23 cellular contexts compared by ENCODE assay signal in genomic region chr4:167985565-167985964, GRCh38.
"Had no signal": no experiment of that assay in that cellular context is flagged by ENCODE, and none has a peak within 500 bp of the region (broad histone marks: within the 10 kb centered on the region; RNA-seq: fewer than 3 reads in every experiment).

No MANE protein-coding gene starts in this region.

- DNase-seq: colonic mucosa; cortex of kidney; effector CD8-positive, alpha-beta T cell; effector memory CD8-positive, alpha-beta T cell; endodermal cell; erythroblast; esophagus squamous epithelium; foreskin fibroblast; foreskin melanocyte; gastrocnemius medialis; glutamatergic neuron; head of caudate nucleus; heart right ventricle; hippocampal formation; left cardiac atrium; left lung; left ventricle myocardium superior; lower lobe of right lung; mesenchymal stem cell; mucosa of descending colon had no signal

- H3K4me1 Mint-ChIP-seq: endodermal cell, mesothelial cell of epicardium had no signal

- H3K4me1 ChIP-seq: colonic mucosa, esophagus squamous epithelium, gastrocnemius medialis, heart right ventricle, left lung, lower lobe of right lung had no signal

- H3K27me3 Mint-ChIP-seq: dendritic cell treated with granulocyte-macrophage colony-stimulating factor and Interleukin-4, amounts not matched to agents 40 ng/mL and 50 ng/mL, for 4 days; effector memory CD8-positive, alpha-beta T cell had no signal

- H3K27ac ChIP-seq: colonic mucosa, epithelial cell of prostate, esophagus squamous epithelium, gastrocnemius medialis, heart right ventricle, left lung, lower lobe of right lung had no signal

- H3K27me3 ChIP-seq: colonic mucosa, esophagus squamous epithelium, gastrocnemius medialis, heart right ventricle, left lung had no signal

- H3K4me3 ChIP-seq: colonic mucosa, esophagus squamous epithelium, gastrocnemius medialis, heart right ventricle, left lung, lower lobe of right lung, mucosa of descending colon had no signal

- ATAC-seq: effector memory CD8-positive, alpha-beta T cell; gastrocnemius medialis; heart right ventricle; left cardiac atrium; left lung; left ventricle myocardium superior; mucosa of descending colon had no signal

- H3K4me3 Mint-ChIP-seq: dendritic cell treated with granulocyte-macrophage colony-stimulating factor and Interleukin-4, amounts not matched to agents 40 ng/mL and 50 ng/mL, for 4 days; effector memory CD8-positive, alpha-beta T cell; endodermal cell; mesothelial cell of epicardium had no signal

- H3K36me3 ChIP-seq: colonic mucosa, esophagus squamous epithelium, gastrocnemius medialis, heart right ventricle, left lung, lower lobe of right lung had no signal

- H3K9me3 ChIP-seq: colonic mucosa, esophagus squamous epithelium, gastrocnemius medialis, lower lobe of right lung, mucosa of descending colon had no signal

- H3K27ac Mint-ChIP-seq: dendritic cell treated with granulocyte-macrophage colony-stimulating factor and Interleukin-4, amounts not matched to agents 40 ng/mL and 50 ng/mL, for 4 days; effector memory CD8-positive, alpha-beta T cell; endodermal cell; mesothelial cell of epicardium had no signal

- H3K36me3 Mint-ChIP-seq: mesothelial cell of epicardium had no signal
